ENCODE assay signal across 2 cellular contexts in genomic region chr3:49016414-49017228, GRCh38.
TF ChIP-seq lines count a peak whose summit lies in the region.

No MANE protein-coding gene starts in this region.

TF ChIP-seq in IMR-90, 13 proteins besides CTCF, POLR2A, EP300 and RAD21:
- TF ChIP-seq RFX5 (IDR thresholded peaks at IDR 0.05; ENCODE audit: low read depth, low read length) (no peak), FOS (IDR thresholded peaks at IDR 0.05; ENCODE audit: low read depth, low read length) (no peak)

TF ChIP-seq in GM12878, 131 proteins besides CTCF, POLR2A, EP300 and RAD21:
- peak; percentile 55; the same call in 1 of the 2 replicates for TF ChIP-seq POLR2AphosphoS5 (IDR thresholded peaks at IDR 0.05; ENCODE audit: low read length)
- TF ChIP-seq POLR2AphosphoS2 (IDR thresholded peaks at IDR 0.05; ENCODE audit: low read depth, low read length), result peak; percentile 73
- TF ChIP-seq SMAD1 (IDR thresholded peaks at IDR 0.05; ENCODE audit: low read depth, partially characterized antibody), result no peak
- no peak for TF ChIP-seq TBL1XR1 (IDR thresholded peaks at IDR 0.05; ENCODE audit: low read depth, low read length)
- no peak for TF ChIP-seq YY1 (IDR thresholded peaks at IDR 0.05; ENCODE audit: low read depth, low read length)
- TF ChIP-seq ZZZ3 (IDR thresholded peaks at IDR 0.05; ENCODE audit: control insufficient read depth, insufficient read length, low read depth), result no peak
- TF ChIP-seq BCL3 (IDR thresholded peaks at IDR 0.05; ENCODE audit: borderline replicate concordance, insufficient read depth, low read depth, low read length, poor library complexity, severe bottlenecking), result peak; percentile 14
